ENCODE assay signal across 21 cellular contexts in genomic region chr16:50288920-50289319, GRCh38.
"Had no signal": no experiment of that assay in that cellular context is flagged by ENCODE, and none has a peak within 500 bp of the region (broad histone marks: within the 10 kb centered on the region; RNA-seq: fewer than 3 reads in every experiment).

No MANE protein-coding gene starts in this region.

- H3K9me3 Mint-ChIP-seq: activated B cell treated with CpG ODN at 0.5 μM for 24 hours; activated CD4-positive, alpha-beta T cell treated with anti-CD3 and anti-CD28 coated beads, Interleukin-2, amount 10 ng/mL, durations not matched to agents 7 days and 5 days; activated T-helper 1 cell treated with anti-CD3 and anti-CD28 coated beads, Interleukin-12 subunit alpha, Interleukin-12 subunit beta, Interleukin-2, Interleukin-4 antibody, amounts not matched to agents 30 ng/mL and 10 ng/mL and 1 ng/mL, durations not matched to agents 14 hours and 24 hours and 36 hours; stimulated activated naive CD8-positive, alpha-beta T cell treated with anti-CD3 and anti-CD28 coated beads, Interleukin-15, Interleukin-2, amounts not matched to agents 100 ng/mL and 50 ng/mL, for 24 hours had no signal

- H3K4me1 ChIP-seq: breast epithelium, prostate gland had no signal

- H3K27me3 ChIP-seq: breast epithelium, dorsolateral prefrontal cortex, spleen had no signal

- ATAC-seq: esophagus mucosa, sciatic nerve had no signal

- DNase-seq: activated B cell treated with CpG ODN at 0.5 μM for 24 hours; activated CD4-positive, alpha-beta T cell treated with anti-CD3 and anti-CD28 coated beads, Interleukin-2, amount 10 ng/mL, durations not matched to agents 7 days and 5 days; activated naive CD4-positive, alpha-beta T cell; aorta; dorsolateral prefrontal cortex; hippocampal formation; midbrain; occipital lobe; spleen; stimulated activated CD4-positive, alpha-beta T cell treated with anti-CD3 and anti-CD28 coated beads, Interleukin-2, amount 100 ng/mL, for 24 hours; T-helper 2 cell had no signal

- H3K27ac ChIP-seq: breast epithelium, dorsolateral prefrontal cortex, prostate gland, spleen, thoracic aorta had no signal

- H3K9me3 ChIP-seq: breast epithelium, prostate gland, thoracic aorta had no signal

- H3K4me3 ChIP-seq: breast epithelium, dorsolateral prefrontal cortex, lung, prostate gland, spleen, thoracic aorta had no signal

- H3K27ac Mint-ChIP-seq: activated B cell treated with CpG ODN at 0.5 μM for 24 hours; activated CD4-positive, alpha-beta T cell treated with anti-CD3 and anti-CD28 coated beads, Interleukin-2, amount 10 ng/mL, durations not matched to agents 7 days and 5 days; activated T-helper 1 cell treated with anti-CD3 and anti-CD28 coated beads, Interleukin-12 subunit alpha, Interleukin-12 subunit beta, Interleukin-2, Interleukin-4 antibody, amounts not matched to agents 30 ng/mL and 10 ng/mL and 1 ng/mL, durations not matched to agents 14 hours and 24 hours and 36 hours had no signal

- FAIRE-seq: endometrium, TTC549 had no signal

- H3K36me3 ChIP-seq: breast epithelium, prostate gland, thoracic aorta had no signal

- H3K27me3 Mint-ChIP-seq: activated B cell treated with CpG ODN at 0.5 μM for 24 hours; activated CD4-positive, alpha-beta T cell treated with anti-CD3 and anti-CD28 coated beads, Interleukin-2, amount 10 ng/mL, durations not matched to agents 7 days and 5 days; stimulated activated naive CD8-positive, alpha-beta T cell treated with anti-CD3 and anti-CD28 coated beads, Interleukin-15, Interleukin-2, amounts not matched to agents 100 ng/mL and 50 ng/mL, for 24 hours had no signal

- H3K4me3 Mint-ChIP-seq: activated B cell treated with CpG ODN at 0.5 μM for 24 hours; activated CD4-positive, alpha-beta T cell treated with anti-CD3 and anti-CD28 coated beads, Interleukin-2, amount 10 ng/mL, durations not matched to agents 7 days and 5 days; activated T-helper 1 cell treated with anti-CD3 and anti-CD28 coated beads, Interleukin-12 subunit alpha, Interleukin-12 subunit beta, Interleukin-2, Interleukin-4 antibody, amounts not matched to agents 30 ng/mL and 10 ng/mL and 1 ng/mL, durations not matched to agents 14 hours and 24 hours and 36 hours; stimulated activated naive CD8-positive, alpha-beta T cell treated with anti-CD3 and anti-CD28 coated beads, Interleukin-15, Interleukin-2, amounts not matched to agents 100 ng/mL and 50 ng/mL, for 24 hours had no signal
